ENCODE assay signal across 9 cellular contexts in genomic region chr16:85888405-85889331, GRCh38. TPM values are rescaled to one million over a fixed set of nuclear protein-coding genes. Genes with fewer than 3 reads are reported as not detected.
DNase-seq lines count a peak whose midpoint lies in the region; ATAC-seq and TF ChIP-seq lines count a peak whose summit lies in the region.
"Had no signal": no experiment of that assay in that cellular context is flagged by ENCODE, and none has a peak within 500 bp of the region (broad histone marks: within the 10 kb centered on the region; RNA-seq: fewer than 3 reads in every experiment).

No MANE protein-coding gene starts in this region.

- no peak overlapping the region for H3K4me3 ChIP-seq in epithelial cell of esophagus (ENCODE audit: low read length)
- H3K4me3 ChIP-seq: thoracic aorta had no signal

- no peak for TF ChIP-seq CTCF in epithelial cell of esophagus (IDR thresholded peaks at IDR 0.05; ENCODE audit: insufficient read depth, low read depth, low read length, missing control alignments)

- peak in 2 of 3 donors; percentile 20 to 37 for DNase-seq in stimulated activated CD4-positive, alpha-beta T cell treated with anti-CD3 and anti-CD28 coated beads, Interleukin-12 subunit alpha, Interleukin-12 subunit beta, amount 100 ng/mL, for 48 hours (ENCODE audit: low read depth in 2 of 3, low spot score in 1 of 3)
- DNase-seq in stimulated activated CD4-positive, alpha-beta T cell treated with anti-CD3 and anti-CD28 coated beads, Interleukin-4, amount 100 ng/mL, for 1 hour: no peak
- DNase-seq in NOMO-1 treated with dmso at 0.1 percent for 144 hours (lab: John Stamatoyannopoulos, UW; ENCODE audit: unreplicated experiment): peak; percentile 76
- peak; percentile 41 for DNase-seq in epithelial cell of esophagus (ENCODE audit: low read depth)
- no peak for DNase-seq in ureter (ENCODE audit: low spot score)
- DNase-seq in cerebellum (ENCODE audit: low spot score): no peak
- no peak for DNase-seq in Right ventricle myocardium superior

- intact Hi-C loops in Right ventricle myocardium superior (cut with DNase I): no loop called here

- ATAC-seq in HG02642 (IDR thresholded peaks at IDR 0.05; ENCODE audit: poor library complexity, unreplicated experiment): peak; percentile 86
- no peak for ATAC-seq in Right ventricle myocardium superior (ENCODE audit: poor library complexity)

RNA-seq across cellular contexts. Expression of gene IRF8, which starts 10.3 kb away (rescaled TPM):
- 9.5 TPM for total RNA-seq in ureter
- total RNA-seq in cerebellum: 3.7 TPM
- total RNA-seq in Right ventricle myocardium superior: 3.0 TPM

Comparison
In these comparisons a context has a peak if more than half of its experiments do, and no peak if none do; other contexts are left out.
1. DNase-seq: peak in stimulated activated CD4-positive, alpha-beta T cell treated with anti-CD3 and anti-CD28 coated beads, Interleukin-12 subunit alpha, Interleukin-12 subunit beta, amount 100 ng/mL, for 48 hours (2 of 3), NOMO-1 treated with dmso at 0.1 percent for 144 hours (single experiment) and epithelial cell of esophagus (single experiment); none in stimulated activated CD4-positive, alpha-beta T cell treated with anti-CD3 and anti-CD28 coated beads, Interleukin-4, amount 100 ng/mL, for 1 hour (single experiment), ureter (single experiment), cerebellum (single experiment) and Right ventricle myocardium superior (single experiment).